In the genomic region with DNA sequence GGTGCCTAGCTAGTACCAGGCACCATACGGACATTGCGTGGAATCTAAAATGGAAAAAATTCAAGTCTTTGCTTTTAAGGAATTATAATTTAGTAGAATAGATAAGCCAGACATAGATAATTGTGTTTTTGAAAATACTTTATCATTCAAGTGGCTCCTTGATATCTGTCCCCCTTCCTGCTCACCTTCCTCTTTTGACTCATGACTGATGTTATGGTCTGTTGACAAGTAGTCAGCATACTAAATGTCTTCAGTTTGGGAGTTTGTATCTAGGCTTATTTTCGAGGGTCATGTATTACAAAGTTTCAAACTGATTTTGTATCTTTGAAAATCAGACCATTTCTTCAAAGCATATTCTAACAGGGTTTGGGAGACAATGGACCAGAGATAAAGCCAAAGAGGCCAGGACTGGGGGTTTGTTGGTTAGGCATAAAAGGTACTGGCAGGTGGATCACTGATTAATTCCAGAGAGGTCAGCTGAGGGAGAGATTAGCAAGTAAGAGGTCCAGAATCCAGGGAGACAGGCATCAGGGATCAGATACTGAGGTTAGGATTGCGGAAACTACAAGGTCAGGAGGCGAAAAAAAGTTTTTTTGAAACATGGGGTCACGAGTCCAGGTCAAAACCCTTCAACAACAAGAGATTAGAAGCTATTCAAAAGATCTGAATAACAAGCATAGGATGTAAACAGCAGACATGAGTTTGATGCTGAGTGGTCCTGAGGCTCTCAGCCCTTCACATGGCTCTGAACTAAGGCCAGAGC, we compare ENCODE assay signal across 26 cellular contexts. TPM values are rescaled to one million over a fixed set of nuclear protein-coding genes. Genes with fewer than 3 reads are reported as not detected.
DNase-seq lines count a peak whose midpoint lies in the region; ATAC-seq and TF ChIP-seq lines count a peak whose summit lies in the region.
"Had no signal": no experiment of that assay in that cellular context is flagged by ENCODE, and none has a peak within 500 bp of the region (broad histone marks: within the 10 kb centered on the region; RNA-seq: fewer than 3 reads in every experiment).

No MANE protein-coding gene starts in this region.

- H3K27ac Mint-ChIP-seq in activated B cell treated with CpG ODN at 0.5 μM for 24 hours: peak overlapping the region; percentile 98
- H3K27ac Mint-ChIP-seq in H9: no peak overlapping the region
- H3K27ac Mint-ChIP-seq: endodermal cell, T-helper 17 cell had no signal

- intact Hi-C loops in activated B cell treated with CpG ODN at 0.5 μM for 24 hours (cut with micrococcal nuclease): loop anchor here (1.0 kb wide), 1 partner anchor 9 kb away; no protein-coding TSS in a partner anchor

- TF ChIP-seq CTCF in activated B cell treated with CpG ODN at 0.5 μM for 24 hours (IDR thresholded peaks at IDR 0.05) (no peak), H9 (conservative IDR thresholded peaks at IDR 0.05) (no peak)

- no peak overlapping the region for H3K9ac ChIP-seq in H9 (ENCODE audit: extremely low read depth, insufficient read length, low read length)

- H3K4me3 Mint-ChIP-seq in activated B cell treated with CpG ODN at 0.5 μM for 24 hours: peak overlapping the region; percentile 75
- H3K4me3 Mint-ChIP-seq in H9: no peak overlapping the region
- H3K4me3 Mint-ChIP-seq: T-helper 17 cell had no signal

- no peaks in the 10 kb centered on the region for H3K27me3 Mint-ChIP-seq in activated B cell treated with CpG ODN at 0.5 μM for 24 hours
- H3K27me3 Mint-ChIP-seq in H9 (ENCODE audit: low read depth): no peaks in the 10 kb centered on the region
- H3K27me3 Mint-ChIP-seq: T-helper 17 cell had no signal

- H2AFZ ChIP-seq in H9 (ENCODE audit: low read length): no peak overlapping the region

- no peak overlapping the region for H4K5ac ChIP-seq in H9 (ENCODE audit: insufficient read length, low read depth, low read length)

- H4K8ac ChIP-seq in H9 (replicated peaks; ENCODE audit: insufficient read length, low read depth, low read length): no peak overlapping the region

- no peak overlapping the region for H2AK5ac ChIP-seq in H9 (ENCODE audit: insufficient read length, low read length)

- no peak overlapping the region for H3K56ac ChIP-seq in H9 (ENCODE audit: insufficient read length, low read depth, low read length)

- H3K79me2 ChIP-seq in H9 (ENCODE audit: insufficient read depth, low read length): no peaks in the 10 kb centered on the region

- WGBS in H9 (ENCODE audit: extremely low coverage, insufficient read length, low lambda C conversion rate): no CpG with 5 or more reads among the region's 6 CpGs

- no peak overlapping the region for H4K91ac ChIP-seq in H9 (ENCODE audit: insufficient read length, low read depth, low read length)

- no peak overlapping the region for H3K27ac ChIP-seq in H9 (ENCODE audit: insufficient read length, low read depth, low read length)
- H3K27ac ChIP-seq: psoas muscle, SJSA1, VCaP had no signal

- H3K23me2 ChIP-seq in H9 (ENCODE audit: insufficient read length, low read depth, low read length, poor library complexity, severe bottlenecking): no peaks in the 10 kb centered on the region

- H3K9me3 Mint-ChIP-seq in activated B cell treated with CpG ODN at 0.5 μM for 24 hours (peaks cover 1% of the 10 kb centered on the region), H9 (no peaks in the 10 kb centered on the region)

- no peak overlapping the region for H2BK120ac ChIP-seq in H9 (ENCODE audit: low read depth, low read length, poor library complexity, severe bottlenecking)

- no peak overlapping the region for H3K14ac ChIP-seq in H9 (ENCODE audit: insufficient read depth, low read length)

- H3K27me3 ChIP-seq in H9 (ENCODE audit: insufficient read depth, low read length): no peaks in the 10 kb centered on the region
- H3K27me3 ChIP-seq: SJSA1 had no signal

- H3K18ac ChIP-seq in H9 (ENCODE audit: insufficient read length, low read depth, low read length): no peak overlapping the region

- H3K36me3 Mint-ChIP-seq in activated B cell treated with CpG ODN at 0.5 μM for 24 hours (ENCODE audit: low read depth) (no peaks in the 10 kb centered on the region), H9 (ENCODE audit: insufficient read depth in 1 of 3, low read depth in 3 of 3) (no peaks in the 10 kb centered on the region)
- H3K36me3 Mint-ChIP-seq: brain had no signal

- POLR2A ChIA-PET in activated B cell treated with CpG ODN at 0.5 μM for 24 hours (lab: Charles Lee): interaction anchor here (0.6 to 5.9 kb wide), 9 partner anchors 9 to 83 kb away, joined by 3 to 105 read pairs (median 6); a partner anchor contains a TSS

- no peak overlapping the region for H3K23ac ChIP-seq in H9 (ENCODE audit: insufficient read length, low read depth, low read length)

- no peak for DNase-seq in activated B cell treated with CpG ODN at 0.5 μM for 24 hours
- peak; percentile 20 for DNase-seq in retina
- DNase-seq in NCI-H1436 treated with DMSO at 0.1 percent for 48 hours (lab: John Stamatoyannopoulos, UW): no peak
- DNase-seq in H9: no peak
- DNase-seq: activated CD4-positive, alpha-beta T cell treated with anti-CD3 and anti-CD28 coated beads, Interleukin-2, amount 50 U/mL, for 4 hours; activated effector memory CD4-positive, alpha-beta T cell treated with anti-CD3 and anti-CD28 coated beads, Interleukin-2, amount 50 U/mL, for 16 hours; endodermal cell; H7; IMR-90; midbrain; NCI-H1436; NCI-H2227 treated with DMSO at 0.1 percent for 48 hours; psoas muscle; stimulated activated CD4-positive, alpha-beta T cell treated with anti-CD3 and anti-CD28 coated beads, Interleukin-4, amount 100 ng/mL, for 1 hour; T-helper 17 cell had no signal

- ATAC-seq in GM18511 (IDR thresholded peaks at IDR 0.05; ENCODE audit: unreplicated experiment) (peak; percentile 31), HG03342 (IDR thresholded peaks at IDR 0.05; ENCODE audit: unreplicated experiment) (peak; percentile 23), activated B cell treated with CpG ODN at 0.5 μM for 24 hours (ENCODE audit: low read depth) (peak; percentile 51), HG02870 (IDR thresholded peaks at IDR 0.05; ENCODE audit: unreplicated experiment) (no peak), HG03378 (IDR thresholded peaks at IDR 0.05; ENCODE audit: unreplicated experiment) (no peak)
- ATAC-seq: left lobe of liver, Panc1, psoas muscle had no signal

- no peak overlapping the region for H3K4ac ChIP-seq in H9 (ENCODE audit: low read depth, low read length)

- no peak overlapping the region for H2BK15ac ChIP-seq in H9 (ENCODE audit: low read depth, low read length)

- no peak overlapping the region for H2BK12ac ChIP-seq in H9 (ENCODE audit: insufficient read length, low read depth, low read length)

- no peak overlapping the region for H3T11ph ChIP-seq in H9 (ENCODE audit: low read length)

- no peak overlapping the region for H2BK5ac ChIP-seq in H9 (ENCODE audit: insufficient read length, low read length)

- CTCF ChIA-PET in activated B cell treated with CpG ODN at 0.5 μM for 24 hours (lab: Charles Lee): interaction anchor here (1.8 kb wide), 1 partner anchor 90 kb away, joined by 10 read pairs; no protein-coding TSS in a partner anchor

- H3K79me1 ChIP-seq in H9 (ENCODE audit: insufficient read depth, low read depth, low read length, poor library complexity, severe bottlenecking): no peaks in the 10 kb centered on the region

- H3K4me2 ChIP-seq in H9 (ENCODE audit: insufficient read depth, insufficient read length, low read length): no peak overlapping the region
- H3K4me2 ChIP-seq: smooth muscle cell had no signal

- no peaks in the 10 kb centered on the region for H3K9me3 ChIP-seq in H9 (ENCODE audit: control insufficient read depth, low read depth, low read length)
- H3K9me3 ChIP-seq: psoas muscle, SJSA1 had no signal

- H3K4me1 Mint-ChIP-seq in activated B cell treated with CpG ODN at 0.5 μM for 24 hours (peaks cover 53% of the 10 kb centered on the region), H9 (peaks cover 10 to 11% of the 10 kb centered on the region in 2 experiments)
- H3K4me1 Mint-ChIP-seq: T-helper 17 cell had no signal

- no peaks in the 10 kb centered on the region for H4K20me1 ChIP-seq in H9 (ENCODE audit: control insufficient read depth, insufficient read depth, insufficient read length)

- H3K4me1 ChIP-seq in H9 (ENCODE audit: insufficient read depth, low read length): no peaks in the 10 kb centered on the region
- H3K4me1 ChIP-seq: psoas muscle, SJSA1 had no signal

- H2BK20ac ChIP-seq in H9 (ENCODE audit: low read depth, low read length, poor library complexity, severe bottlenecking): no peak overlapping the region

RNA-seq across cellular contexts. Expression of a gene that starts 31.5 kb away (rescaled TPM):
- total RNA-seq in activated B cell treated with CpG ODN at 0.5 μM for 24 hours: 41.7 and 46.5 TPM in 2 replicates
- total RNA-seq in H9 (2021): 0.90 and 1.0 TPM in 2 replicates
- total RNA-seq: IMR-90, left lobe of liver, MCF 10A, psoas muscle, SJSA1, smooth muscle cell had no signal

Comparison
In these comparisons a context has a peak if more than half of its experiments do, and no peak if none do; other contexts are left out.
1. ATAC-seq: peak in GM18511 (single experiment), HG03342 (single experiment) and activated B cell treated with CpG ODN at 0.5 μM for 24 hours (single experiment); none in HG02870 (single experiment) and HG03378 (single experiment).
2. RNA of a gene that starts 31.5 kb away (total RNA-seq): 41.7 to 46.5 TPM in activated B cell treated with CpG ODN at 0.5 μM for 24 hours; 0.90 to 1.0 TPM in H9; every median in the first group is over 10 times any median in the second.